Comparison of ENCODE assay signal across 8 cellular contexts in genomic region chr3:115100806-115101205, GRCh38. TPM values are rescaled to one million over a fixed set of nuclear protein-coding genes. Genes with fewer than 3 reads are reported as not detected.
DNase-seq lines count a peak whose midpoint lies in the region; ATAC-seq lines count a peak whose summit lies in the region.

No MANE protein-coding gene starts in this region.

- peaks cover 4% of the 10 kb centered on the region for H3K36me3 Mint-ChIP-seq in activated naive CD8-positive, alpha-beta T cell treated with anti-CD3 and anti-CD28 coated beads, Interleukin-2, amount 10 ng/mL, durations not matched to agents 7 days and 5 days

- H3K79me2 ChIP-seq in ACC112 (ENCODE audit: control insufficient read depth, insufficient read depth, low read length, unreplicated experiment), result no peaks in the 10 kb centered on the region

- H3K36me3 ChIP-seq in ACC112 (ENCODE audit: insufficient read depth, low read length) (no peaks in the 10 kb centered on the region), muscle layer of duodenum (ENCODE audit: control insufficient read depth in 1 of 2, insufficient read depth in 2 of 2, low read length in 2 of 2) (peaks cover 4% of the 10 kb centered on the region in 2 donors)

- H3K9me3 ChIP-seq in muscle layer of duodenum (ENCODE audit: control insufficient read depth in 1 of 2, low read length in 2 of 2), result no peaks in the 10 kb centered on the region

- H3K27ac Mint-ChIP-seq in activated naive CD8-positive, alpha-beta T cell treated with anti-CD3 and anti-CD28 coated beads, Interleukin-2, amount 10 ng/mL, durations not matched to agents 7 days and 5 days, result no peak overlapping the region

- H3K27ac ChIP-seq in ACC112 (ENCODE audit: low read depth, low read length) (no peak overlapping the region), muscle layer of duodenum (ENCODE audit: low read length) (peak overlapping the region; percentile 90)

- H3K4me1 Mint-ChIP-seq in activated naive CD8-positive, alpha-beta T cell treated with anti-CD3 and anti-CD28 coated beads, Interleukin-2, amount 10 ng/mL, durations not matched to agents 7 days and 5 days, result peaks cover 11% of the 10 kb centered on the region

- POLR2A ChIA-PET in activated naive CD8-positive, alpha-beta T cell treated with anti-CD3 and anti-CD28 coated beads, Interleukin-2, amount 10 ng/mL, durations not matched to agents 7 days and 5 days (lab: Charles Lee), result interaction anchor here (0.7 to 3.8 kb wide), 3 partner anchors 10 to 1045 kb away, joined by 3 to 31 read pairs (median 3); partner anchors contain the start of gene ZBTB20

- no peaks in the 10 kb centered on the region for H3K27me3 ChIP-seq in ACC112 (ENCODE audit: insufficient read depth, low read length)
- no peaks in the 10 kb centered on the region for H3K27me3 ChIP-seq in muscle layer of duodenum (ENCODE audit: low read depth, low read length)

- no peak overlapping the region for H2AFZ ChIP-seq in ACC112 (ENCODE audit: low read length, unreplicated experiment)

- H3K27me3 Mint-ChIP-seq in activated naive CD8-positive, alpha-beta T cell treated with anti-CD3 and anti-CD28 coated beads, Interleukin-2, amount 10 ng/mL, durations not matched to agents 7 days and 5 days, result no peaks in the 10 kb centered on the region

- H3K4me3 ChIP-seq in ACC112 (ENCODE audit: low read depth, low read length) (peak overlapping the region; percentile 75), muscle layer of duodenum (ENCODE audit: low read depth in 1 of 2, low read length in 2 of 2) (peak overlapping the region; percentile 62 to 80)

- peak overlapping the region; percentile 82 for H3K4me3 Mint-ChIP-seq in activated naive CD8-positive, alpha-beta T cell treated with anti-CD3 and anti-CD28 coated beads, Interleukin-2, amount 10 ng/mL, durations not matched to agents 7 days and 5 days

- no peak for DNase-seq in activated naive CD8-positive, alpha-beta T cell treated with anti-CD3 and anti-CD28 coated beads, Interleukin-2, amount 10 ng/mL, durations not matched to agents 7 days and 5 days
- DNase-seq in dedifferentiated amniotic fluid mesenchymal stem cell (ENCODE audit: extremely low spot score) (no peak), NCI-H226 (no peak)

- H3K4me1 ChIP-seq in ACC112 (ENCODE audit: control insufficient read depth, insufficient read depth, low read length, unreplicated experiment) (peaks cover 4% of the 10 kb centered on the region), muscle layer of duodenum (ENCODE audit: control insufficient read depth in 1 of 2, insufficient read depth in 2 of 2, low read length in 2 of 2) (peaks cover 5 to 10% of the 10 kb centered on the region in 2 donors)

- peaks cover 2% of the 10 kb centered on the region for H3K9me3 Mint-ChIP-seq in activated naive CD8-positive, alpha-beta T cell treated with anti-CD3 and anti-CD28 coated beads, Interleukin-2, amount 10 ng/mL, durations not matched to agents 7 days and 5 days

- ATAC-seq in GM21723 (IDR thresholded peaks at IDR 0.05; ENCODE audit: unreplicated experiment), result peak; percentile 14
- no peak for ATAC-seq in activated naive CD8-positive, alpha-beta T cell treated with anti-CD3 and anti-CD28 coated beads, Interleukin-2, amount 10 ng/mL, durations not matched to agents 7 days and 5 days (ENCODE audit: low read depth)
- no peak for ATAC-seq in GM18498 (IDR thresholded peaks at IDR 0.05; ENCODE audit: unreplicated experiment)
- no peak for ATAC-seq in HG02678 (IDR thresholded peaks at IDR 0.05; ENCODE audit: unreplicated experiment)

RNA-seq across cellular contexts. Expression of gene ZBTB20, which starts 46.3 kb away (rescaled TPM):
- 10 to 100 TPM; 27.4 to 31.3 TPM for total RNA-seq in activated naive CD8-positive, alpha-beta T cell treated with anti-CD3 and anti-CD28 coated beads, Interleukin-2, amount 10 ng/mL, durations not matched to agents 7 days and 5 days
